In the genomic region with DNA sequence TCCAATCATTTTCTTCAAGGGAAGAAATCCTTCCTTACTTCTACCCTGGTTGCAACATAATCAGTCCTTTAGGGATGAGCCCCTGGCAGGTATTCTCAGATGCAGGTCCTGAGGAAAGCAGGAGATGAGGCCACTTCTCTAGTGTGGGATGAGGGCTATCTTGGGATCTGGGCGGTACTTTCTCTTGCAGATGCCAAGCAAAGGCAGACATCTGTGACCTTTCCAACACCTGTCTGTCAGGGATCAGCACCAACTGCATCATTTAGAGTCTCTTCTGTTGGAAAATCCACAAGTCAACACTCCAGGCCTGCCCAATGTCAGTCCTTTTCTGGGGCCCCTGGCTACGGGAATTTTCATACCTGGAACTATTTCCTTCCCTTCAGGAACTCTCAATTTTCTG, we compare ENCODE assay signal across 27 cellular contexts.
"Had no signal": no experiment of that assay in that cellular context is flagged by ENCODE, and none has a peak within 500 bp of the region (broad histone marks: within the 10 kb centered on the region; RNA-seq: fewer than 3 reads in every experiment).

No MANE protein-coding gene starts in this region.

- H3K36me3 ChIP-seq: colonic mucosa, esophagus muscularis mucosa, esophagus squamous epithelium, gastrocnemius medialis, gastroesophageal sphincter, heart left ventricle, heart right ventricle had no signal

- H3K4me3 ChIP-seq: colonic mucosa, dorsolateral prefrontal cortex, esophagus muscularis mucosa, esophagus squamous epithelium, gastrocnemius medialis, gastroesophageal sphincter, heart left ventricle, heart right ventricle had no signal

- H3K27ac ChIP-seq: colonic mucosa, dorsolateral prefrontal cortex, epithelial cell of prostate, esophagus muscularis mucosa, esophagus squamous epithelium, foreskin keratinocyte, gastrocnemius medialis, gastroesophageal sphincter, heart left ventricle, heart right ventricle had no signal

- ATAC-seq: effector memory CD8-positive, alpha-beta T cell; esophagus mucosa; foreskin keratinocyte; gastroesophageal sphincter; heart left ventricle; heart right ventricle had no signal

- H3K4me1 ChIP-seq: colonic mucosa, esophagus muscularis mucosa, esophagus squamous epithelium, gastroesophageal sphincter, heart left ventricle, heart right ventricle had no signal

- DNase-seq: colonic mucosa; cortex of kidney; dermis blood vessel endothelial cell; dorsolateral prefrontal cortex; effector CD4-positive, alpha-beta T cell; effector CD8-positive, alpha-beta T cell; effector memory CD4-positive, alpha-beta T cell; effector memory CD8-positive, alpha-beta T cell; endodermal cell; erythroblast; esophagus squamous epithelium; foreskin fibroblast; foreskin keratinocyte; foreskin melanocyte; glutamatergic neuron; head of caudate nucleus; heart left ventricle; heart right ventricle had no signal

- H3K27me3 ChIP-seq: colonic mucosa, gastrocnemius medialis had no signal

- FAIRE-seq: colon, endometrium, endothelial cell of umbilical vein, frontal cortex had no signal

- H3K9me3 ChIP-seq: colonic mucosa, esophagus muscularis mucosa, esophagus squamous epithelium, gastrocnemius medialis, gastroesophageal sphincter, heart left ventricle, heart right ventricle had no signal
